Comparison of ENCODE assay signal across 12 cellular contexts in the genomic region with DNA sequence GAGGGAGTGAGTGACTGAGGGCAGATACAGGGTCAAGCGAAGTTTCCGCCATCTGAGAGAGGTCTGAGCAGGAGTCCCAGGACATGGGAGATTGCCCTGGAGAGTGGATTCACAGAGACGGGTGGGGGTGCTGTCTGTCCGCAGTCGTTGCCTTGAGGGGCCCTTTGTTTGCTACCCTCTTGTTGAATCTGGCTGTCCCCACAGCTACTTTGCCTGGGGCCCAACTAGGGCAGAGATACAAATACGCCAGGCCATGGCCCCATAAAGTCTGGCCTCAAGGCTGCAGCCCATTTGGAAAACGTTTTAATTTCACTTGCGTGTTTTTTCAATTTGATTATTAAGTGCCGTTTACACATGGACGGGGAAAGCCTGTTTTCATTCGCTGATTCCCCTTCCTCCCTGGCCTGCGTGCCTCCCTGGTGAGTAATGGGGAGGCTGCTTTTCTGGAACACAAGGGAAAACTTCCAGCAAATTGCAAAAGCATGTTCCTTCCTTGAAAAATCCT.
DNase-seq lines count a peak whose midpoint lies in the region; ATAC-seq, FAIRE-seq and TF ChIP-seq lines count a peak whose summit lies in the region.
"Had no signal": no experiment of that assay in that cellular context is flagged by ENCODE, and none has a peak within 500 bp of the region (broad histone marks: within the 10 kb centered on the region; RNA-seq: fewer than 3 reads in every experiment).

No MANE protein-coding gene starts in this region.

- peaks cover 13% of the 10 kb centered on the region for H3K27me3 ChIP-seq in foreskin keratinocyte
- H3K27me3 ChIP-seq in pancreas: no peaks in the 10 kb centered on the region
- H3K27me3 ChIP-seq: BE2C had no signal

- intact Hi-C loops in pancreas (cut with DNase I): no loop called here

- H3K36me3 ChIP-seq in pancreas: no peaks in the 10 kb centered on the region
- H3K36me3 ChIP-seq: BE2C had no signal

- H3K27ac ChIP-seq in foreskin keratinocyte (no peak overlapping the region), pancreas (no peak overlapping the region)

- WGBS in pancreas, 2 donors: 74 to 81% methylated on average over 12 of the region's 12 CpGs

- FAIRE-seq in pancreas (lab: Jason Lieb, UNC): peak; percentile 29

- DNase-seq in AG08395 (ENCODE audit: low spot score) (peak; percentile 95), T1000 (lab: John Stamatoyannopoulos, UW) (peak; percentile 53), foreskin keratinocyte (peak in 1 of 2 donors; percentile 37), pancreas (no peak), NCI-H187 (lab: John Stamatoyannopoulos, UW) (no peak), globus pallidus (ENCODE audit: low spot score) (no peak), KBM-7 (no peak)
- DNase-seq: activated effector memory CD4-positive, alpha-beta T cell treated with Interleukin-2 at 50 U/mL for 16 hours; BE2C; NCI-H1436; T-helper 1 cell had no signal

- H3K9me3 ChIP-seq in pancreas: no peaks in the 10 kb centered on the region
- H3K9me3 ChIP-seq: BE2C had no signal

- ATAC-seq in foreskin keratinocyte (peak; percentile 80), pancreas (peak in 3 of 4 donors; percentile 43 to 73 (median 63)), HG03354 (IDR thresholded peaks at IDR 0.05; ENCODE audit: poor library complexity, severe bottlenecking, unreplicated experiment) (no peak)

- TF ChIP-seq CTCF in foreskin keratinocyte (conservative IDR thresholded peaks at IDR 0.05): no peak
- TF ChIP-seq CTCF in pancreas (IDR thresholded peaks at IDR 0.05): no peak

- H3K4me3 ChIP-seq in pancreas: no peak overlapping the region

- H3K4me1 ChIP-seq in foreskin keratinocyte (no peaks in the 10 kb centered on the region), pancreas (no peaks in the 10 kb centered on the region)
- H3K4me1 ChIP-seq: BE2C had no signal

- in situ Hi-C loops in KBM-7 (cut with MboI; ENCODE audit: low pct_unique_long_range_greater_than_20kb, low sequenced_read_pairs): no loop called here

Comparison
In these comparisons a context has a peak if more than half of its experiments do, and no peak if none do; other contexts are left out.
1. DNase-seq: peak in AG08395 (single experiment) and T1000 (single experiment); none in pancreas (0 of 6), NCI-H187 (0 of 2), globus pallidus (single experiment) and KBM-7 (single experiment).